1 cellular context compared by ENCODE assay signal in genomic region chr22:50185384-50186087, GRCh38.
A peak's percentile ranks its signal among the peaks of the same experiment; 100 is the strongest.
TF ChIP-seq lines count a peak whose summit lies in the region.

Gene TRABD, plus strand, starts transcription at chr22:50185913. Its CDS starts 7,148 bp downstream, at chr22:50193061.

TF ChIP-seq in K562, 482 proteins besides CTCF, POLR2A, EP300 and RAD21 (continued from another document and continues in another):
- peak; percentile 94 for TF ChIP-seq GTF3C2 (IDR thresholded peaks at IDR 0.05; ENCODE audit: borderline replicate concordance, extremely low read depth, insufficient read length)
- TF ChIP-seq ZNF311 (CRISPR knock-in tag; IDR thresholded peaks at IDR 0.05), result no peak
- TF ChIP-seq ELF2 (CRISPR knock-in tag; IDR thresholded peaks at IDR 0.05), result no peak
- TF ChIP-seq HEY1 (CRISPR knock-in tag; IDR thresholded peaks at IDR 0.05; ENCODE audit: borderline replicate concordance), result no peak
- TF ChIP-seq ZNF197 (CRISPR knock-in tag; IDR thresholded peaks at IDR 0.05; ENCODE audit: low read depth), result no peak
- no peak for TF ChIP-seq ZNF507 (tag; conservative IDR thresholded peaks at IDR 0.05)
- no peak for TF ChIP-seq ZNF778 (CRISPR knock-in tag; IDR thresholded peaks at IDR 0.05)
- no peak for TF ChIP-seq IRF9 (tag; IDR thresholded peaks at IDR 0.05)
- TF ChIP-seq ZNF584 (CRISPR knock-in tag; IDR thresholded peaks at IDR 0.05; ENCODE audit: low read depth), result no peak
- TF ChIP-seq ZFP30 (CRISPR knock-in tag; IDR thresholded peaks at IDR 0.05; ENCODE audit: borderline replicate concordance), result no peak
- no peak for TF ChIP-seq ARID3A (IDR thresholded peaks at IDR 0.05; ENCODE audit: borderline replicate concordance, low read depth, low read length)
- TF ChIP-seq FOXK1 (CRISPR knock-in tag; IDR thresholded peaks at IDR 0.05; ENCODE audit: borderline replicate concordance), result no peak
- TF ChIP-seq ZNF184 (CRISPR knock-in tag; IDR thresholded peaks at IDR 0.05), result no peak
- no peak for TF ChIP-seq CREB3L1 (IDR thresholded peaks at IDR 0.05; ENCODE audit: borderline replicate concordance, low read depth)
- no peak for TF ChIP-seq ZNF436 (CRISPR knock-in tag; IDR thresholded peaks at IDR 0.05)
- no peak for TF ChIP-seq HNRNPUL1 (IDR thresholded peaks at IDR 0.05; ENCODE audit: low read length)
- no peak for TF ChIP-seq U2AF2 (optimal IDR thresholded peaks at IDR 0.05; ENCODE audit: low read depth, low read length)
- peak; percentile 95 for TF ChIP-seq ADNP (tag; IDR thresholded peaks at IDR 0.05)
- TF ChIP-seq ZBTB33 (CRISPR knock-in tag; IDR thresholded peaks at IDR 0.05), result no peak; the same call in 1 of the 2 replicates
- TF ChIP-seq HOMEZ (CRISPR knock-in tag; IDR thresholded peaks at IDR 0.05), result no peak
- no peak for TF ChIP-seq ZHX1 (conservative IDR thresholded peaks at IDR 0.05; ENCODE audit: low read length)
- no peak for TF ChIP-seq ZBTB17 (CRISPR knock-in tag; IDR thresholded peaks at IDR 0.05)
- 0 out of 2 replicates have a peak, but pooled peaks have one; percentile 39 for TF ChIP-seq ETS1 (conservative IDR thresholded peaks at IDR 0.05; ENCODE audit: control insufficient read depth, low read depth, low read length)
- no peak for TF ChIP-seq ZNF174 (CRISPR knock-in tag; IDR thresholded peaks at IDR 0.05)
- TF ChIP-seq SRSF9 (IDR thresholded peaks at IDR 0.05; ENCODE audit: borderline replicate concordance, low read depth, low read length), result no peak
- no peak for TF ChIP-seq ZNF280A (IDR thresholded peaks at IDR 0.05; ENCODE audit: low read depth, partially characterized antibody)
- TF ChIP-seq RREB1 (CRISPR knock-in tag; IDR thresholded peaks at IDR 0.05), result no peak
- no peak for TF ChIP-seq GMEB1 (CRISPR knock-in tag; IDR thresholded peaks at IDR 0.05)
- no peak for TF ChIP-seq NCOA4 (IDR thresholded peaks at IDR 0.05; ENCODE audit: partially characterized antibody)
